Comparison of ENCODE assay signal across 15 cellular contexts in the genomic region with DNA sequence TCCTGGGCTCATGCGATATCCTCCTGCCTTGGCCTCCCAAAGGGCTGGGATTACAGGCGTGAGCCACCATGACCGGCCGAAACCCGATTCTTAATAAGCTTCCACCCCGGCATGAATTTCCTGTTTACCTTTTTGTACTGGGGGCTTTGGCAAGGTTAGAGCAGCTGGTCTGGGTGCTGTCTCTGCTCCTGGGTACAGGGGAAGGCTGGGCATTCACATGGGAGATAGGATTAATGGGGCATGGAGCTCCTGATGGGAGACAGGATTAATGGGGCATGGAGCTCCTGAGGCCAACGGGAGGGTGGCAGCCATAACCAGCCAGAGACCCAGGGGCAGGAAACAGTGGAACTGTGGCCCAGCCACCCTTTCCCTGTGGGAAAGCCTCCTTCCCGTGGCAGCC.
DNase-seq lines count a peak whose midpoint lies in the region; ATAC-seq and TF ChIP-seq lines count a peak whose summit lies in the region.
"Had no signal": no experiment of that assay in that cellular context is flagged by ENCODE, and none has a peak within 500 bp of the region (broad histone marks: within the 10 kb centered on the region; RNA-seq: fewer than 3 reads in every experiment).

No MANE protein-coding gene starts in this region.

- DNase-seq in DMS153 treated with DMSO at 0.1 percent for 48 hours (lab: John Stamatoyannopoulos, UW; ENCODE audit: unreplicated experiment) (peak; percentile 43), NCI-H1092 treated with DMSO at 0.1 percent for 48 hours (lab: John Stamatoyannopoulos, UW) (peak; percentile 95), dorsolateral prefrontal cortex (no peak), renal cortical epithelial cell (ENCODE audit: low read depth) (peak; percentile 94), LoVo (ENCODE audit: low spot score) (no peak)
- DNase-seq: activated naive CD4-positive, alpha-beta T cell treated with anti-CD3 and anti-CD28 coated beads, Interleukin-2, amount 50 U/mL, for 16 hours; effector memory CD8-positive, alpha-beta T cell; GM23248; Kasumi-1; left lung; NCI-H187 treated with DMSO at 0.1 percent for 48 hours; Right ventricle myocardium superior; stimulated activated CD4-positive, alpha-beta T cell treated with anti-CD3 and anti-CD28 coated beads, Interleukin-1b, Interleukin-23, amount 100 ng/mL, for 48 hours had no signal

- TF ChIP-seq CTCF in dorsolateral prefrontal cortex (IDR thresholded peaks at IDR 0.05 in 54 of 56, conservative IDR thresholded peaks at IDR 0.05 in 2 of 56; ENCODE audit: low read depth in 1 of 56, partially characterized antibody in 56 of 56) = no peak

- peak overlapping the region in 32 of 59 donors; percentile 1 to 68 (median 36) for H3K27ac ChIP-seq in dorsolateral prefrontal cortex
- H3K27ac ChIP-seq: GM23248, left lung had no signal

- ATAC-seq in GM18868 (IDR thresholded peaks at IDR 0.05; ENCODE audit: unreplicated experiment) (no peak), HG03457 (IDR thresholded peaks at IDR 0.05; ENCODE audit: unreplicated experiment) (no peak)
- ATAC-seq: effector memory CD8-positive, alpha-beta T cell had no signal

- no peak overlapping the region for H3K4me3 ChIP-seq in dorsolateral prefrontal cortex
- H3K4me3 ChIP-seq: GM23248, left lung had no signal

- intact Hi-C loops in dorsolateral prefrontal cortex (cut with DNase I) = loop anchor here (5.0 to 10.0 kb wide), 2 partner anchors 86 to 88 kb away; a partner anchor contains a TSS

- H3K27me3 ChIP-seq in dorsolateral prefrontal cortex = no peaks in the 10 kb centered on the region
- H3K27me3 ChIP-seq: left lung had no signal

Comparison
In these comparisons a context has a peak if more than half of its experiments do, and no peak if none do; other contexts are left out.
1. DNase-seq: peak in DMS153 treated with DMSO at 0.1 percent for 48 hours (single experiment), NCI-H1092 treated with DMSO at 0.1 percent for 48 hours (single experiment) and renal cortical epithelial cell (single experiment); none in dorsolateral prefrontal cortex (0 of 10) and LoVo (single experiment).